In genomic region chr2:200944467-200945394, GRCh38 we compare ENCODE assay signal across 10 cellular contexts.
A peak's percentile ranks its signal among the peaks of the same experiment; 100 is the strongest.
DNase-seq lines count a peak whose midpoint lies in the region; ATAC-seq and TF ChIP-seq lines count a peak whose summit lies in the region.
"Had no signal": no experiment of that assay in that cellular context is flagged by ENCODE, and none has a peak within 500 bp of the region (broad histone marks: within the 10 kb centered on the region; RNA-seq: fewer than 3 reads in every experiment).

No MANE protein-coding gene starts in this region.

- H3K4me1 Mint-ChIP-seq in stimulated activated naive CD8-positive, alpha-beta T cell treated with anti-CD3 and anti-CD28 coated beads, Interleukin-15, amount 100 ng/mL, for 72 hours: peaks cover 25% of the 10 kb centered on the region
- H3K4me1 Mint-ChIP-seq: B cell had no signal

- peak overlapping the region; percentile 87 for H3K27ac Mint-ChIP-seq in stimulated activated naive CD8-positive, alpha-beta T cell treated with anti-CD3 and anti-CD28 coated beads, Interleukin-15, amount 100 ng/mL, for 72 hours
- H3K27ac Mint-ChIP-seq: B cell had no signal

- H3K27me3 Mint-ChIP-seq in stimulated activated naive CD8-positive, alpha-beta T cell treated with anti-CD3 and anti-CD28 coated beads, Interleukin-15, amount 100 ng/mL, for 72 hours: no peaks in the 10 kb centered on the region
- H3K27me3 Mint-ChIP-seq: B cell had no signal

- peak; percentile 95 for ATAC-seq in stimulated activated naive CD8-positive, alpha-beta T cell treated with anti-CD3 and anti-CD28 coated beads, Interleukin-15, amount 100 ng/mL, for 72 hours
- no peak for ATAC-seq in GM19455 (IDR thresholded peaks at IDR 0.05; ENCODE audit: unreplicated experiment)

- peak; percentile 65 for DNase-seq in activated T-cell treated with anti-CD3 and anti-CD28 coated beads for 24 hours (ENCODE audit: low read depth)
- no peak for DNase-seq in activated T-cell treated with anti-CD3 and anti-CD28 coated beads, Interleukin-2, amount 50 U/mL, for 1 hour
- peak; percentile 16 for DNase-seq in activated T-cell treated with anti-CD3 and anti-CD28 coated beads for 4 hours
- peak; percentile 92 for DNase-seq in iris pigment epithelial cell (ENCODE audit: low read depth)
- DNase-seq in stimulated activated naive CD8-positive, alpha-beta T cell treated with anti-CD3 and anti-CD28 coated beads, Interleukin-15, amount 100 ng/mL, for 72 hours: peak; percentile 23 to 72
- no peak for DNase-seq in HEK293T (ENCODE audit: extremely low spot score)
- DNase-seq in medulla oblongata (ENCODE audit: extremely low spot score): no peak
- DNase-seq: left cardiac atrium had no signal

- CTCF ChIA-PET in HEK293T (lab: Yijun Ruan, JAX): interaction anchor here (0.6 to 0.8 kb wide), 2 partner anchors 10 to 19 kb away, joined by 3 to 4 read pairs; partner anchors contain the start of gene ORC2

- peak overlapping the region in 1 of 2 donors; percentile 36 for H3K4me3 Mint-ChIP-seq in stimulated activated naive CD8-positive, alpha-beta T cell treated with anti-CD3 and anti-CD28 coated beads, Interleukin-15, amount 100 ng/mL, for 72 hours
- H3K4me3 Mint-ChIP-seq: B cell had no signal

- H3K9me3 Mint-ChIP-seq in stimulated activated naive CD8-positive, alpha-beta T cell treated with anti-CD3 and anti-CD28 coated beads, Interleukin-15, amount 100 ng/mL, for 72 hours: no peaks in the 10 kb centered on the region

- POLR2A ChIA-PET in HEK293T (lab: Yijun Ruan, JAX): no interaction called here

TF ChIP-seq in HEK293T, 16 proteins besides CTCF, POLR2A, EP300 and RAD21:
- TF ChIP-seq FOXM1 (IDR thresholded peaks at IDR 0.05; ENCODE audit: borderline replicate concordance): no peak
- no peak for TF ChIP-seq TARDBP (IDR thresholded peaks at IDR 0.05)
- no peak for TF ChIP-seq BHLHE40 (IDR thresholded peaks at IDR 0.05; ENCODE audit: borderline replicate concordance)
- no peak for TF ChIP-seq L3MBTL2 (conservative IDR thresholded peaks at IDR 0.05)
- no peak for TF ChIP-seq FOXK2 (IDR thresholded peaks at IDR 0.05)
- TF ChIP-seq ARNT (IDR thresholded peaks at IDR 0.05): no peak
- no peak for TF ChIP-seq ELF4 (IDR thresholded peaks at IDR 0.05)
- no peak for TF ChIP-seq NFRKB (IDR thresholded peaks at IDR 0.05)
- TF ChIP-seq FOXA1 (IDR thresholded peaks at IDR 0.05): no peak
- TF ChIP-seq ZNF384 (IDR thresholded peaks at IDR 0.05): no peak
- no peak for TF ChIP-seq SP1 (IDR thresholded peaks at IDR 0.05)
- no peak for TF ChIP-seq PKNOX1 (IDR thresholded peaks at IDR 0.05)
- no peak for TF ChIP-seq CTBP1 (IDR thresholded peaks at IDR 0.05; ENCODE audit: borderline replicate concordance)
- no peak for TF ChIP-seq LEF1 (IDR thresholded peaks at IDR 0.05; ENCODE audit: borderline replicate concordance)
- TF ChIP-seq SUZ12 (IDR thresholded peaks at IDR 0.05): no peak
- no peak for TF ChIP-seq HDGF (IDR thresholded peaks at IDR 0.05; ENCODE audit: borderline replicate concordance)

Comparison
In these comparisons a context has a peak if more than half of its experiments do, and no peak if none do; other contexts are left out.
1. DNase-seq: peak in activated T-cell treated with anti-CD3 and anti-CD28 coated beads for 24 hours (single experiment), activated T-cell treated with anti-CD3 and anti-CD28 coated beads for 4 hours (single experiment), iris pigment epithelial cell (single experiment) and stimulated activated naive CD8-positive, alpha-beta T cell treated with anti-CD3 and anti-CD28 coated beads, Interleukin-15, amount 100 ng/mL, for 72 hours (2 of 2); none in activated T-cell treated with anti-CD3 and anti-CD28 coated beads, Interleukin-2, amount 50 U/mL, for 1 hour (single experiment), HEK293T (single experiment) and medulla oblongata (single experiment).